In genomic region chr17:58174871-58175270, GRCh38 we compare ENCODE assay signal across 16 cellular contexts.
A peak's percentile ranks its signal among the peaks of the same experiment; 100 is the strongest.
DNase-seq lines count a peak whose midpoint lies in the region; TF ChIP-seq lines count a peak whose summit lies in the region.
"Had no signal": no experiment of that assay in that cellular context is flagged by ENCODE, and none has a peak within 500 bp of the region (broad histone marks: within the 10 kb centered on the region; RNA-seq: fewer than 3 reads in every experiment).

No MANE protein-coding gene starts in this region.

- H3K9me3 ChIP-seq in HEK293 (ENCODE audit: control insufficient read depth, insufficient read depth, low read depth, low read length) = no peaks in the 10 kb centered on the region
- H3K9me3 ChIP-seq: A549; BLaER1 treated with 17β-estradiol and CSF1 and Interleukin-3, amounts not matched to agents 10 nM and 100 nM; Caco-2 had no signal

- CTCF ChIA-PET in HEK293 (lab: Yijun Ruan, JAX) = interaction anchor here (0.6 to 0.9 kb wide), 3 partner anchors 25 to 1081 kb away, joined by 3 to 4 read pairs (median 3); no protein-coding TSS in a partner anchor

- H3K36me3 ChIP-seq in HEK293 (ENCODE audit: control insufficient read depth in 2 of 2, insufficient read depth in 1 of 2, low read length in 2 of 2) = no peaks in the 10 kb centered on the region
- H3K36me3 ChIP-seq: BLaER1 treated with 17β-estradiol and CSF1 and Interleukin-3, amounts not matched to agents 10 nM and 100 nM had no signal

- H3K9me3 Mint-ChIP-seq in T-helper 1 cell treated with Interleukin-12 subunit alpha and Interleukin-12 subunit beta and Interleukin-4 antibody, amounts not matched to agents 30 μg/mL and 1 μg/mL, for 36 hours = no peaks in the 10 kb centered on the region
- H3K9me3 Mint-ChIP-seq: CD4-positive, alpha-beta T cell; CD8-positive, alpha-beta T cell had no signal

- H3K27me3 Mint-ChIP-seq in T-helper 1 cell treated with Interleukin-12 subunit alpha and Interleukin-12 subunit beta and Interleukin-4 antibody, amounts not matched to agents 30 μg/mL and 1 μg/mL, for 36 hours (ENCODE audit: low read depth) = peaks cover 25% of the 10 kb centered on the region

- no peak for TF ChIP-seq CTCF in HEK293 (tag by site-specific recombination; IDR thresholded peaks at IDR 0.05)

- H3K27ac ChIP-seq in HEK293 (ENCODE audit: extremely low read depth, low read depth, low read length) = no peak overlapping the region
- H3K27ac ChIP-seq: 22Rv1; A549; BLaER1 treated with 17β-estradiol and CSF1 and Interleukin-3, amounts not matched to agents 10 nM and 100 nM; C4-2B had no signal

- no peaks in the 10 kb centered on the region for H3K36me3 Mint-ChIP-seq in T-helper 1 cell treated with Interleukin-12 subunit alpha and Interleukin-12 subunit beta and Interleukin-4 antibody, amounts not matched to agents 30 μg/mL and 1 μg/mL, for 36 hours (ENCODE audit: low read depth)
- H3K36me3 Mint-ChIP-seq: CD8-positive, alpha-beta T cell had no signal

- no peak overlapping the region for H3K4me3 ChIP-seq in HEK293 (ENCODE audit: low read depth, low read length)
- H3K4me3 ChIP-seq: A549; BLaER1 treated with 17β-estradiol and CSF1 and Interleukin-3, amounts not matched to agents 10 nM and 100 nM had no signal

- POLR2A ChIA-PET in HEK293 (lab: Yijun Ruan, JAX) = no interaction called here

- peak overlapping the region; percentile 27 for H3K27ac Mint-ChIP-seq in T-helper 1 cell treated with Interleukin-12 subunit alpha and Interleukin-12 subunit beta and Interleukin-4 antibody, amounts not matched to agents 30 μg/mL and 1 μg/mL, for 36 hours
- H3K27ac Mint-ChIP-seq: B cell; CD4-positive, alpha-beta T cell; CD8-positive, alpha-beta T cell had no signal

- no peaks in the 10 kb centered on the region for H3K4me1 ChIP-seq in HEK293 (ENCODE audit: control insufficient read depth, insufficient read depth, low read length)
- H3K4me1 ChIP-seq: A549; BLaER1 treated with 17β-estradiol and CSF1 and Interleukin-3, amounts not matched to agents 10 nM and 100 nM; Caco-2 had no signal

- H3K4me1 Mint-ChIP-seq in T-helper 1 cell treated with Interleukin-12 subunit alpha and Interleukin-12 subunit beta and Interleukin-4 antibody, amounts not matched to agents 30 μg/mL and 1 μg/mL, for 36 hours (ENCODE audit: low read depth) = peaks cover 25% of the 10 kb centered on the region

- DNase-seq in T-helper 1 cell (no peak), SHP77 (lab: John Stamatoyannopoulos, UW) (no peak)
- DNase-seq: AML-193; Caco-2; Calu3; CD4-positive, alpha-beta T cell; CD8-positive, alpha-beta T cell; DMS79 treated with DMSO at 0.1 percent for 48 hours; GF-D8 had no signal

- no peak overlapping the region for H3K4me3 Mint-ChIP-seq in T-helper 1 cell treated with Interleukin-12 subunit alpha and Interleukin-12 subunit beta and Interleukin-4 antibody, amounts not matched to agents 30 μg/mL and 1 μg/mL, for 36 hours
- H3K4me3 Mint-ChIP-seq: B cell; CD4-positive, alpha-beta T cell; CD8-positive, alpha-beta T cell had no signal

TF ChIP-seq in HEK293, 187 proteins besides CTCF, POLR2A, EP300 and RAD21:
- no peak for TF ChIP-seq ZFHX2 (tag by site-specific recombination; conservative IDR thresholded peaks at IDR 0.05)
- TF ChIP-seq ATF2 (tag by site-specific recombination; IDR thresholded peaks at IDR 0.05; ENCODE audit: low read depth) = peak; percentile 79
